In genomic region chr12:47758834-47759690, GRCh38 we compare ENCODE assay signal across 1 cellular context.
TF ChIP-seq lines count a peak whose summit lies in the region.

Gene RAPGEF3, minus strand, starts transcription at chr12:47758880. Its CDS starts 324 bp downstream, at chr12:47758556.

TF ChIP-seq in HepG2, 621 proteins besides CTCF, POLR2A, EP300 and RAD21 (continued from another document and continues in another):
- peak; percentile 36; the same call in 1 of the 2 replicates for TF ChIP-seq ARID4A (CRISPR knock-in tag; IDR thresholded peaks at IDR 0.05; ENCODE audit: borderline replicate concordance)
- TF ChIP-seq BCL3 (CRISPR knock-in tag; IDR thresholded peaks at IDR 0.05), result 0 out of 2 replicates have a peak, but pooled peaks have one; percentile 21
- peak; percentile 45; the same call in 1 of the 2 replicates for TF ChIP-seq ZNF800 (CRISPR knock-in tag; IDR thresholded peaks at IDR 0.05)
- TF ChIP-seq ZNF33B (CRISPR knock-in tag; IDR thresholded peaks at IDR 0.05), result no peak
- peak; percentile 37; the same call in 1 of the 2 replicates for TF ChIP-seq TBX2 (CRISPR knock-in tag; IDR thresholded peaks at IDR 0.05; ENCODE audit: borderline replicate concordance)
- TF ChIP-seq ZNF441 (CRISPR knock-in tag; IDR thresholded peaks at IDR 0.05; ENCODE audit: borderline replicate concordance), result 0 out of 2 replicates have a peak, but pooled peaks have one; percentile 59
- TF ChIP-seq KMT2B (CRISPR knock-in tag; IDR thresholded peaks at IDR 0.05), result 0 out of 2 replicates have a peak, but pooled peaks have one; percentile 8
- peak; percentile 32; the same call in 1 of the 2 replicates for TF ChIP-seq TFDP1 (CRISPR knock-in tag; IDR thresholded peaks at IDR 0.05; ENCODE audit: borderline replicate concordance)
- TF ChIP-seq ZNF619 (CRISPR knock-in tag; IDR thresholded peaks at IDR 0.05), result no peak
- TF ChIP-seq ZNF564 (CRISPR knock-in tag; IDR thresholded peaks at IDR 0.05), result no peak
- no peak for TF ChIP-seq THAP9 (CRISPR knock-in tag; IDR thresholded peaks at IDR 0.05; ENCODE audit: borderline replicate concordance)
- no peak for TF ChIP-seq CHD4 (IDR thresholded peaks at IDR 0.05; ENCODE audit: borderline replicate concordance, low read length)
- TF ChIP-seq ZSCAN31 (CRISPR knock-in tag; IDR thresholded peaks at IDR 0.05; ENCODE audit: low read depth), result peak; percentile 33; the same call in 1 of the 2 replicates
- 0 out of 2 replicates have a peak, but pooled peaks have one; percentile 51 for TF ChIP-seq ZNF547 (CRISPR knock-in tag; IDR thresholded peaks at IDR 0.05)
- 0 out of 2 replicates have a peak, but pooled peaks have one; percentile 46 for TF ChIP-seq REL (CRISPR knock-in tag; conservative IDR thresholded peaks at IDR 0.05)
- TF ChIP-seq ZNF792 (CRISPR knock-in tag; IDR thresholded peaks at IDR 0.05), result 0 out of 2 replicates have a peak, but pooled peaks have one; percentile 30
- peak; percentile 39 for TF ChIP-seq USF2 (IDR thresholded peaks at IDR 0.05; ENCODE audit: low read depth, low read length)
- TF ChIP-seq USF2 (CRISPR knock-in tag; IDR thresholded peaks at IDR 0.05; ENCODE audit: borderline replicate concordance), result peak; percentile 71; the same call in 1 of the 2 replicates
- TF ChIP-seq ZNF513 (CRISPR knock-in tag; conservative IDR thresholded peaks at IDR 0.05), result no peak
- no peak for TF ChIP-seq HMGA1 (CRISPR knock-in tag; conservative IDR thresholded peaks at IDR 0.05)
- TF ChIP-seq PATZ1 (CRISPR knock-in tag; IDR thresholded peaks at IDR 0.05), result peak; percentile 92
- TF ChIP-seq ZNF124 (CRISPR knock-in tag; IDR thresholded peaks at IDR 0.05), result no peak
- TF ChIP-seq ZNF205 (CRISPR knock-in tag; IDR thresholded peaks at IDR 0.05), result no peak
- peak; percentile 70 for TF ChIP-seq KDM2A (CRISPR knock-in tag; IDR thresholded peaks at IDR 0.05; ENCODE audit: borderline replicate concordance, low read depth)
- TF ChIP-seq SALL1 (CRISPR knock-in tag; IDR thresholded peaks at IDR 0.05), result peak; percentile 51; the same call in 1 of the 2 replicates
- TF ChIP-seq IRF2 (CRISPR knock-in tag; IDR thresholded peaks at IDR 0.05), result 0 out of 2 replicates have a peak, but pooled peaks have one; percentile 31
- no peak for TF ChIP-seq DNMT3B (CRISPR knock-in tag; conservative IDR thresholded peaks at IDR 0.05)
- 0 out of 2 replicates have a peak, but pooled peaks have one; percentile 20 for TF ChIP-seq MEIS2 (CRISPR knock-in tag; IDR thresholded peaks at IDR 0.05)
- TF ChIP-seq MAFG (CRISPR knock-in tag; IDR thresholded peaks at IDR 0.05), result no peak
- peak; percentile 13; the same call in 1 of the 2 replicates for TF ChIP-seq ZGPAT (CRISPR knock-in tag; IDR thresholded peaks at IDR 0.05)
- 0 out of 2 replicates have a peak, but pooled peaks have one; percentile 45 for TF ChIP-seq ZNF788 (CRISPR knock-in tag; IDR thresholded peaks at IDR 0.05; ENCODE audit: borderline replicate concordance)
- 0 out of 2 replicates have a peak, but pooled peaks have one; percentile 37 for TF ChIP-seq FOXC1 (CRISPR knock-in tag; IDR thresholded peaks at IDR 0.05; ENCODE audit: borderline replicate concordance)
- TF ChIP-seq HMGXB4 (CRISPR knock-in tag; IDR thresholded peaks at IDR 0.05; ENCODE audit: borderline replicate concordance in 1 of 2, low read depth in 1 of 2), result peak; percentile 48 to 76; a peak in 1 of 4 replicates
- 0 out of 2 replicates have a peak, but pooled peaks have one; percentile 46 for TF ChIP-seq WIZ (CRISPR knock-in tag; IDR thresholded peaks at IDR 0.05)
- peak; percentile 27 for TF ChIP-seq CBX1 (IDR thresholded peaks at IDR 0.05; ENCODE audit: low read depth)
- peak; percentile 62 for TF ChIP-seq XRCC5 (optimal IDR thresholded peaks at IDR 0.05; ENCODE audit: low read length)
